Comparison of ENCODE assay signal across 13 cellular contexts in genomic region chr4:183405371-183405770, GRCh38.
"Had no signal": no experiment of that assay in that cellular context is flagged by ENCODE, and none has a peak within 500 bp of the region (broad histone marks: within the 10 kb centered on the region; RNA-seq: fewer than 3 reads in every experiment).

No MANE protein-coding gene starts in this region.

- H3K4me3 ChIP-seq: coronary artery, gastroesophageal sphincter, left lung, SJCRH30, testis had no signal

- H3K27ac ChIP-seq: coronary artery, epithelial cell of prostate, gastroesophageal sphincter, left lung, SJCRH30, testis had no signal

- H3K4me1 ChIP-seq: SJCRH30, testis had no signal

- H3K36me3 ChIP-seq: gastroesophageal sphincter, left lung, SJCRH30 had no signal

- H3K4me3 Mint-ChIP-seq: stimulated activated naive CD8-positive, alpha-beta T cell treated with anti-CD3 and anti-CD28 coated beads, Interleukin-15, amount 100 ng/mL, for 72 hours had no signal

- FAIRE-seq: keratinocyte, urothelium cell line had no signal

- H3K9me3 ChIP-seq: gastroesophageal sphincter, left lung, SJCRH30, testis had no signal

- H3K27me3 ChIP-seq: gastroesophageal sphincter, left lung, SJCRH30, testis had no signal

- H3K9me3 Mint-ChIP-seq: stimulated activated naive CD8-positive, alpha-beta T cell treated with anti-CD3 and anti-CD28 coated beads, Interleukin-15, amount 100 ng/mL, for 72 hours had no signal

- H3K27ac Mint-ChIP-seq: stimulated activated naive CD8-positive, alpha-beta T cell treated with anti-CD3 and anti-CD28 coated beads, Interleukin-15, amount 100 ng/mL, for 72 hours had no signal

- DNase-seq: activated CD4-positive, alpha-beta T cell treated with anti-CD3 and anti-CD28 coated beads for 1 hour; effector CD8-positive, alpha-beta T cell; left lung; SJCRH30; stimulated activated CD4-positive, alpha-beta T cell treated with anti-CD3 and anti-CD28 coated beads, Interleukin-4, amount 100 ng/mL, for 24 hours; stimulated activated naive CD8-positive, alpha-beta T cell treated with anti-CD3 and anti-CD28 coated beads, Interleukin-15, amount 100 ng/mL, for 72 hours; T1000; testis had no signal

- H3K27me3 Mint-ChIP-seq: stimulated activated naive CD8-positive, alpha-beta T cell treated with anti-CD3 and anti-CD28 coated beads, Interleukin-15, amount 100 ng/mL, for 72 hours had no signal

- ATAC-seq: gastroesophageal sphincter; left lung; stimulated activated naive CD8-positive, alpha-beta T cell treated with anti-CD3 and anti-CD28 coated beads, Interleukin-15, amount 100 ng/mL, for 72 hours had no signal
